In genomic region chr2:225781145-225781544, GRCh38 we compare ENCODE assay signal across 25 cellular contexts.
"Had no signal": no experiment of that assay in that cellular context is flagged by ENCODE, and none has a peak within 500 bp of the region (broad histone marks: within the 10 kb centered on the region; RNA-seq: fewer than 3 reads in every experiment).

No MANE protein-coding gene starts in this region.

- DNase-seq: natural killer cell; occipital lobe; ovary; posterior cingulate gyrus; psoas muscle; right cardiac atrium; right lobe of liver; sigmoid colon; small intestine; stimulated activated CD4-positive, alpha-beta T cell treated with anti-CD3 and anti-CD28 coated beads, Interleukin-15, amount 100 ng/mL, for 24 hours; stimulated activated CD4-positive, alpha-beta T cell treated with anti-CD3 and anti-CD28 coated beads, Interleukin-2, amount 100 ng/mL, for 24 hours; stimulated activated CD4-positive, alpha-beta T cell treated with anti-CD3 and anti-CD28 coated beads, Interleukin-2, amount 100 ng/mL, for 48 hours; stimulated activated CD4-positive, alpha-beta T cell treated with anti-CD3 and anti-CD28 coated beads, Interleukin-4, amount 100 ng/mL, for 24 hours; stimulated activated naive B cell treated with anti-CD40 and anti-IgM and Interleukin-4, amounts not matched to agents 10 μg/mL and 1 μg/mL and 100 μg/mL, for 72 hours; stimulated activated naive CD4-positive, alpha-beta T cell treated with Interleukin-2 at 50 U/mL for 16 hours; stomach; thyroid gland; trophoblast cell; upper lobe of left lung had no signal

- H3K4me3 ChIP-seq: neural progenitor cell, ovary, psoas muscle, right lobe of liver, sigmoid colon, stomach, thoracic aorta, thyroid gland, tibial nerve, upper lobe of left lung, vagina had no signal

- H3K27ac ChIP-seq: neural progenitor cell, ovary, parathyroid adenoma, psoas muscle, right lobe of liver, sigmoid colon, stomach, thoracic aorta, thyroid gland, tibial nerve, upper lobe of left lung, vagina had no signal

- ATAC-seq: natural killer cell; psoas muscle; right cardiac atrium; right lobe of liver; stimulated activated effector memory CD8-positive, alpha-beta T cell treated with anti-CD3 and anti-CD28 coated beads, Interleukin-12 subunit alpha, Interleukin-12 subunit beta, amount 100 ng/mL, for 72 hours; stimulated activated naive B cell treated with anti-CD40 and anti-IgM and Interleukin-4, amounts not matched to agents 10 μg/mL and 1 μg/mL and 100 μg/mL, for 72 hours had no signal
